In genomic region chr2:201972621-201973255, GRCh38 we compare ENCODE assay signal across 17 cellular contexts.
"Had no signal": no experiment of that assay in that cellular context is flagged by ENCODE, and none has a peak within 500 bp of the region (broad histone marks: within the 10 kb centered on the region; RNA-seq: fewer than 3 reads in every experiment).

No MANE protein-coding gene starts in this region.

- H3K9me3 ChIP-seq: gastrocnemius medialis, left lung, right atrium auricular region had no signal

- H3K27ac Mint-ChIP-seq: activated B cell treated with CpG ODN at 0.5 μM for 24 hours; activated CD4-positive, alpha-beta T cell treated with anti-CD3 and anti-CD28 coated beads, Interleukin-2, amount 10 ng/mL, durations not matched to agents 24 days and 14 days; activated naive CD4-positive, alpha-beta T cell treated with anti-CD3 and anti-CD28 coated beads, Interleukin-2, amount 10 ng/mL, durations not matched to agents 7 days and 5 days; activated T-helper 2 cell treated with anti-CD3 and anti-CD28 coated beads, Interferon-gamma antibody, Interleukin-2, Interleukin-4, amounts not matched to agents 10 μg/mL and 5 μg/mL and 100 μg/mL, durations not matched to agents 14 hours and 24 hours and 36 hours; memory B cell; T-helper 1 cell treated with Interleukin-12 subunit alpha and Interleukin-12 subunit beta and Interleukin-4 antibody, amounts not matched to agents 30 μg/mL and 1 μg/mL, for 36 hours had no signal

- H3K27me3 ChIP-seq: gastrocnemius medialis, left lung, right atrium auricular region, tibial nerve had no signal

- H3K27ac ChIP-seq: epithelial cell of prostate, gastrocnemius medialis, left lung, tibial nerve had no signal

- H3K4me1 ChIP-seq: left lung, tibial nerve had no signal

- H3K36me3 Mint-ChIP-seq: activated naive CD4-positive, alpha-beta T cell treated with anti-CD3 and anti-CD28 coated beads, Interleukin-2, amount 10 ng/mL, durations not matched to agents 7 days and 5 days; memory B cell had no signal

- H3K4me3 ChIP-seq: coronary artery, gastrocnemius medialis, left lung, right atrium auricular region, skin epidermis, tibial nerve had no signal

- H3K36me3 ChIP-seq: gastrocnemius medialis, left lung, right atrium auricular region, tibial nerve had no signal

- H3K9me3 Mint-ChIP-seq: activated CD4-positive, alpha-beta T cell treated with anti-CD3 and anti-CD28 coated beads, Interleukin-2, amount 10 ng/mL, durations not matched to agents 24 days and 14 days; activated naive CD4-positive, alpha-beta T cell treated with anti-CD3 and anti-CD28 coated beads, Interleukin-2, amount 10 ng/mL, durations not matched to agents 7 days and 5 days; activated T-helper 2 cell treated with anti-CD3 and anti-CD28 coated beads, Interferon-gamma antibody, Interleukin-2, Interleukin-4, amounts not matched to agents 10 μg/mL and 5 μg/mL and 100 μg/mL, durations not matched to agents 14 hours and 24 hours and 36 hours; memory B cell; T-helper 1 cell treated with Interleukin-12 subunit alpha and Interleukin-12 subunit beta and Interleukin-4 antibody, amounts not matched to agents 30 μg/mL and 1 μg/mL, for 36 hours had no signal

- ATAC-seq: gastrocnemius medialis, left lung had no signal

- DNase-seq: activated B cell treated with CpG ODN at 0.5 μM for 24 hours; activated CD4-positive, alpha-beta T cell treated with anti-CD3 and anti-CD28 coated beads, Interleukin-2, amount 10 ng/mL, durations not matched to agents 24 days and 14 days; activated naive CD4-positive, alpha-beta T cell treated with anti-CD3 and anti-CD28 coated beads, Interleukin-2, amount 10 ng/mL, durations not matched to agents 7 days and 5 days; activated T-cell treated with anti-CD3 and anti-CD28 coated beads for 4 hours; caudate nucleus; effector memory CD4-positive, alpha-beta T cell; gastrocnemius medialis; islet precursor cell; left lung had no signal

- H3K4me3 Mint-ChIP-seq: activated B cell treated with CpG ODN at 0.5 μM for 24 hours; activated CD4-positive, alpha-beta T cell treated with anti-CD3 and anti-CD28 coated beads, Interleukin-2, amount 10 ng/mL, durations not matched to agents 24 days and 14 days; activated naive CD4-positive, alpha-beta T cell treated with anti-CD3 and anti-CD28 coated beads, Interleukin-2, amount 10 ng/mL, durations not matched to agents 7 days and 5 days; memory B cell; T-helper 1 cell treated with Interleukin-12 subunit alpha and Interleukin-12 subunit beta and Interleukin-4 antibody, amounts not matched to agents 30 μg/mL and 1 μg/mL, for 36 hours had no signal

- H3K4me1 Mint-ChIP-seq: activated B cell treated with CpG ODN at 0.5 μM for 24 hours; activated CD4-positive, alpha-beta T cell treated with anti-CD3 and anti-CD28 coated beads, Interleukin-2, amount 10 ng/mL, durations not matched to agents 24 days and 14 days; activated naive CD4-positive, alpha-beta T cell treated with anti-CD3 and anti-CD28 coated beads, Interleukin-2, amount 10 ng/mL, durations not matched to agents 7 days and 5 days; memory B cell had no signal
